Comparison of ENCODE assay signal across 1 cellular context in genomic region chr5:78677777-78678668, GRCh38.
TF ChIP-seq lines count a peak whose summit lies in the region.

No MANE protein-coding gene starts in this region.

TF ChIP-seq in GM12878, 131 proteins besides CTCF, POLR2A, EP300 and RAD21 (continues in another document):
- TF ChIP-seq MLLT1 (IDR thresholded peaks at IDR 0.05) (no peak), ZBTB40 (IDR thresholded peaks at IDR 0.05; ENCODE audit: borderline replicate concordance) (no peak), POU2F2 (IDR thresholded peaks at IDR 0.05; ENCODE audit: borderline replicate concordance, low read depth, low read length) (no peak), ELK1 (IDR thresholded peaks at IDR 0.05; ENCODE audit: low read depth, low read length) (no peak), ASH2L (IDR thresholded peaks at IDR 0.05; ENCODE audit: borderline replicate concordance, low read depth) (no peak), STAT3 (IDR thresholded peaks at IDR 0.05; ENCODE audit: low read depth, low read length) (no peak), ZNF207 (IDR thresholded peaks at IDR 0.05; ENCODE audit: borderline replicate concordance) (no peak), RUNX3 (IDR thresholded peaks at IDR 0.05; ENCODE audit: low read length) (peak; percentile 69), PAX8 (IDR thresholded peaks at IDR 0.05) (no peak), NR2F1 (conservative IDR thresholded peaks at IDR 0.05) (0 out of 2 replicates have a peak, but pooled peaks have one; percentile 20), HSF1 (IDR thresholded peaks at IDR 0.05; ENCODE audit: low read depth, low read length) (no peak), SMC3 (IDR thresholded peaks at IDR 0.05; ENCODE audit: borderline replicate concordance, low read length) (peak; percentile 9; the same call in 1 of the 2 replicates), CBFB (IDR thresholded peaks at IDR 0.05; ENCODE audit: low read depth) (peak; percentile 27; the same call in 1 of the 2 replicates), DPF2 (IDR thresholded peaks at IDR 0.05) (0 out of 2 replicates have a peak, but pooled peaks have one; percentile 21), ZNF384 (IDR thresholded peaks at IDR 0.05; ENCODE audit: borderline replicate concordance, low read depth, low read length) (no peak), E2F8 (IDR thresholded peaks at IDR 0.05; ENCODE audit: low read depth, partially characterized antibody) (no peak), ETV6 (conservative IDR thresholded peaks at IDR 0.05 in 1 of 2, IDR thresholded peaks at IDR 0.05 in 1 of 2; ENCODE audit: borderline replicate concordance in 1 of 2, low read depth in 1 of 2) (no peak), TARDBP (IDR thresholded peaks at IDR 0.05; ENCODE audit: borderline replicate concordance) (no peak), IKZF1 (conservative IDR thresholded peaks at IDR 0.05) (peak; percentile 59), PRDM15 (CRISPR knock-in tag; IDR thresholded peaks at IDR 0.05) (no peak), WRNIP1 (IDR thresholded peaks at IDR 0.05; ENCODE audit: borderline replicate concordance, low read depth, low read length) (no peak), STAT1 (conservative IDR thresholded peaks at IDR 0.05) (no peak), E2F4 (IDR thresholded peaks at IDR 0.05; ENCODE audit: low read depth, low read length) (no peak), PAX5 (IDR thresholded peaks at IDR 0.05; ENCODE audit: borderline replicate concordance, low read depth, low read length) (no peak), CEBPZ (IDR thresholded peaks at IDR 0.05; ENCODE audit: low read depth, low read length) (no peak), RELB (IDR thresholded peaks at IDR 0.05; ENCODE audit: low read depth) (0 out of 2 replicates have a peak, but pooled peaks have one; percentile 18), LARP7 (IDR thresholded peaks at IDR 0.05) (no peak), PKNOX1 (IDR thresholded peaks at IDR 0.05) (no peak), MTA2 (IDR thresholded peaks at IDR 0.05; ENCODE audit: low read depth) (peak; percentile 14; the same call in 1 of the 2 replicates), CHD4 (IDR thresholded peaks at IDR 0.05) (no peak), IKZF2 (IDR thresholded peaks at IDR 0.05) (peak; percentile 31 to 32; a peak in 2 of 4 replicates), YY1 (IDR thresholded peaks at IDR 0.05; ENCODE audit: low read depth, low read length) (no peak), SIX5 (IDR thresholded peaks at IDR 0.05; ENCODE audit: low read depth, low read length, severe bottlenecking) (no peak), FOS (IDR thresholded peaks at IDR 0.05; ENCODE audit: borderline replicate concordance, extremely low read depth, insufficient read length) (no peak), FOXK2 (IDR thresholded peaks at IDR 0.05) (no peak)
